Comparison of ENCODE assay signal across 17 cellular contexts in genomic region chr6:145139451-145139850, GRCh38.
DNase-seq lines count a peak whose midpoint lies in the region; ATAC-seq and TF ChIP-seq lines count a peak whose summit lies in the region.
"Had no signal": no experiment of that assay in that cellular context is flagged by ENCODE, and none has a peak within 500 bp of the region (broad histone marks: within the 10 kb centered on the region; RNA-seq: fewer than 3 reads in every experiment).

No MANE protein-coding gene starts in this region.

- no peaks in the 10 kb centered on the region for H4K20me1 ChIP-seq in PC-3 (ENCODE audit: low read length)
- H4K20me1 ChIP-seq: BLaER1 treated with 17β-estradiol and CSF1 and Interleukin-3, amounts not matched to agents 10 nM and 100 nM had no signal

- H3K4me1 ChIP-seq in liver (ENCODE audit: control insufficient read depth in 4 of 4, insufficient read depth in 4 of 4, low read length in 3 of 4) (peaks cover 0 to 6% (median 4%) of the 10 kb centered on the region in 4 donors), PC-3 (ENCODE audit: insufficient read depth, low read length) (no peaks in the 10 kb centered on the region)
- H3K4me1 ChIP-seq: BLaER1 treated with 17β-estradiol and CSF1 and Interleukin-3, amounts not matched to agents 10 nM and 100 nM; psoas muscle had no signal

- no peak overlapping the region for H2AFZ ChIP-seq in PC-3 (ENCODE audit: low read length)

- ATAC-seq in GM19467 (IDR thresholded peaks at IDR 0.05; ENCODE audit: unreplicated experiment) = no peak
- no peak for ATAC-seq in PC-3
- ATAC-seq: mucosa of descending colon, psoas muscle had no signal

- no peaks in the 10 kb centered on the region for H3K27me3 ChIP-seq in liver (ENCODE audit: control insufficient read depth in 4 of 4, insufficient read depth in 4 of 4, low read length in 3 of 4)
- H3K27me3 ChIP-seq in PC-3 (ENCODE audit: low read length) = no peaks in the 10 kb centered on the region
- H3K27me3 ChIP-seq: BLaER1 treated with 17β-estradiol and CSF1 and Interleukin-3, amounts not matched to agents 10 nM and 100 nM had no signal

- WGBS in liver = 29% methylated on average over 5 of the region's 5 CpGs

- TF ChIP-seq CTCF in liver (IDR thresholded peaks at IDR 0.05; ENCODE audit: low read depth, low read length, missing input control) (no peak), PC-3 (conservative IDR thresholded peaks at IDR 0.05; ENCODE audit: low read depth, low read length) (no peak)

- H3K36me3 ChIP-seq in liver (ENCODE audit: control insufficient read depth in 4 of 4, insufficient read depth in 3 of 4, low read depth in 1 of 4, low read length in 3 of 4) (no peaks in the 10 kb centered on the region), PC-3 (ENCODE audit: low read depth, low read length) (no peaks in the 10 kb centered on the region)
- H3K36me3 ChIP-seq: BLaER1 treated with 17β-estradiol and CSF1 and Interleukin-3, amounts not matched to agents 10 nM and 100 nM had no signal

- H3K4me3 ChIP-seq in liver (ENCODE audit: low read depth in 1 of 3, low read length in 3 of 3) = no peak overlapping the region
- no peak overlapping the region for H3K4me3 ChIP-seq in PC-3 (ENCODE audit: low read length)
- H3K4me3 ChIP-seq: BLaER1 treated with 17β-estradiol and CSF1 and Interleukin-3, amounts not matched to agents 10 nM and 100 nM; mucosa of descending colon; psoas muscle had no signal

- intact Hi-C loops in PC-3 (cut with micrococcal nuclease) = loop anchor here (5.0 kb wide), 1 partner anchor 207 kb away; no protein-coding TSS in a partner anchor

- H3K9me3 ChIP-seq in liver (ENCODE audit: control insufficient read depth in 4 of 4, low read length in 3 of 4) (no peaks in the 10 kb centered on the region), PC-3 (ENCODE audit: low read length) (no peaks in the 10 kb centered on the region)
- H3K9me3 ChIP-seq: BLaER1 treated with 17β-estradiol and CSF1 and Interleukin-3, amounts not matched to agents 10 nM and 100 nM; mucosa of descending colon; psoas muscle had no signal

- H3K79me2 ChIP-seq in PC-3 (ENCODE audit: low read length) = no peaks in the 10 kb centered on the region

- peak; percentile 65 to 77 for TF ChIP-seq RAD21 in liver (IDR thresholded peaks at IDR 0.05)

- no TSS peak for BruUV-seq in PC-3 (replicated peaks; lab: Mats Ljungman, UMichigan)

- DNase-seq in COR-L47 (lab: John Stamatoyannopoulos, UW) (peak; percentile 9), NCI-H1092 treated with DMSO at 0.1 percent for 48 hours (lab: John Stamatoyannopoulos, UW) (peak; percentile 80), SK-N-DZ (ENCODE audit: low spot score) (peak; percentile 80), NCI-H187 treated with DMSO at 0.1 percent for 48 hours (lab: John Stamatoyannopoulos, UW) (no peak), midbrain (lab: John Stamatoyannopoulos, UW) (no peak), PC-3 (no peak)
- DNase-seq: activated CD4-positive, alpha-beta T cell treated with anti-CD3 and anti-CD28 coated beads, Interleukin-2, amount 50 U/mL, for 48 hours; activated naive CD4-positive, alpha-beta T cell treated with Interleukin-2 at 50 U/mL for 16 hours; central memory CD4-positive, alpha-beta T cell; EL; mucosa of descending colon; psoas muscle; stimulated activated CD4-positive, alpha-beta T cell treated with anti-CD3 and anti-CD28 coated beads, Interleukin-4, amount 100 ng/mL, for 4 hours had no signal

- H3K27ac ChIP-seq in liver (ENCODE audit: low read depth in 1 of 2, low read length in 2 of 2) = no peak overlapping the region
- no peak overlapping the region for H3K27ac ChIP-seq in PC-3 (ENCODE audit: low read length)
- H3K27ac ChIP-seq: BLaER1 treated with 17β-estradiol and CSF1 and Interleukin-3, amounts not matched to agents 10 nM and 100 nM; epithelial cell of prostate; psoas muscle had no signal

- CTCF ChIA-PET in PC-3 (lab: Charles Lee) = no interaction called here

- H3F3A ChIP-seq in PC-3 (ENCODE audit: low read length, unreplicated experiment) = no peaks in the 10 kb centered on the region

- no peak overlapping the region for H3K4me2 ChIP-seq in PC-3 (ENCODE audit: low read length)
- H3K4me2 ChIP-seq: BLaER1 treated with 17β-estradiol and CSF1 and Interleukin-3, amounts not matched to agents 10 nM and 100 nM had no signal

- POLR2A ChIA-PET in PC-3 (lab: Charles Lee; ENCODE audit: unreplicated experiment) = no interaction called here

- no peak overlapping the region for H3K9ac ChIP-seq in liver (ENCODE audit: low read depth in 1 of 2, low read length in 2 of 2)
- no peak overlapping the region for H3K9ac ChIP-seq in PC-3 (ENCODE audit: low read length)
- H3K9ac ChIP-seq: BLaER1 treated with 17β-estradiol and CSF1 and Interleukin-3, amounts not matched to agents 10 nM and 100 nM had no signal

- no peaks in the 10 kb centered on the region for H3K9me2 ChIP-seq in PC-3 (replicated peaks; ENCODE audit: low read length)

TF ChIP-seq in liver, 16 proteins besides CTCF, POLR2A, EP300 and RAD21:
- TF ChIP-seq NR2F2 (IDR thresholded peaks at IDR 0.05) = peak; percentile 18
- TF ChIP-seq EGR1 (IDR thresholded peaks at IDR 0.05; ENCODE audit: low read depth in 2 of 2) = peak in 1 of 2 donors; percentile 12
- TF ChIP-seq RXRA (IDR thresholded peaks at IDR 0.05) = peak; percentile 66 to 85
- peak; percentile 91 to 92 for TF ChIP-seq HNF4A (conservative IDR thresholded peaks at IDR 0.05)
- TF ChIP-seq MAX (IDR thresholded peaks at IDR 0.05) = peak; percentile 67
- TF ChIP-seq JUND (IDR thresholded peaks at IDR 0.05) = peak; percentile 32 to 62
- peak; percentile 91 for TF ChIP-seq ZBTB33 (IDR thresholded peaks at IDR 0.05)
- TF ChIP-seq FOXA2 (IDR thresholded peaks at IDR 0.05) = peak; percentile 86
- TF ChIP-seq FOXA1 (IDR thresholded peaks at IDR 0.05) = no peak
- TF ChIP-seq SP1 (IDR thresholded peaks at IDR 0.05) = peak; percentile 65
- peak; percentile 94 for TF ChIP-seq YY1 (IDR thresholded peaks at IDR 0.05)
- no peak for TF ChIP-seq ATF3 (IDR thresholded peaks at IDR 0.05)
- no peak for TF ChIP-seq GABPA (IDR thresholded peaks at IDR 0.05 in 1 of 2, conservative IDR thresholded peaks at IDR 0.05 in 1 of 2)
- peak; percentile 41 for TF ChIP-seq HNF4G (IDR thresholded peaks at IDR 0.05)
- TF ChIP-seq TAF1 (conservative IDR thresholded peaks at IDR 0.05) = no peak
- TF ChIP-seq REST (IDR thresholded peaks at IDR 0.05) = peak; percentile 69
TF ChIP-seq in liver: peak in this region for 12.

Comparison
In these comparisons a context has a peak if more than half of its experiments do, and no peak if none do; other contexts are left out.
1. DNase-seq: peak in COR-L47 (single experiment), NCI-H1092 treated with DMSO at 0.1 percent for 48 hours (single experiment) and SK-N-DZ (single experiment); none in NCI-H187 treated with DMSO at 0.1 percent for 48 hours (single experiment), midbrain (single experiment) and PC-3 (single experiment).